In genomic region chr1:180964056-180964455, GRCh38 we compare ENCODE assay signal across 15 cellular contexts.
"Had no signal": no experiment of that assay in that cellular context is flagged by ENCODE, and none has a peak within 500 bp of the region (broad histone marks: within the 10 kb centered on the region; RNA-seq: fewer than 3 reads in every experiment).

No MANE protein-coding gene starts in this region.

- H3K27me3 ChIP-seq: MG63 had no signal

- H3K9me3 Mint-ChIP-seq: IgD-negative memory B cell had no signal

- ATAC-seq: K562 had no signal

- DNase-seq: MG63, NCI-H1092, NCI-H1105 treated with DMSO at 0.1 percent for 48 hours, NCI-H1417 treated with DMSO at 0.1 percent for 48 hours, NCI-H2081 treated with DMSO at 0.1 percent for 48 hours, NCI-H226, NCI-H446, NCI-H524 treated with DMSO at 0.1 percent for 48 hours, NCI-H82, SK-N-SH, SW 1271 had no signal

- H3K27ac ChIP-seq: HL-60, KMS-11 had no signal

- H3K27ac Mint-ChIP-seq: IgD-negative memory B cell had no signal

- H3K27me3 Mint-ChIP-seq: IgD-negative memory B cell had no signal

- H3K4me3 Mint-ChIP-seq: IgD-negative memory B cell had no signal

- H3K4me3 ChIP-seq: K562, MG63 had no signal

- H3K9me3 ChIP-seq: MG63, SK-N-SH had no signal
